ENCODE assay signal across 17 cellular contexts in the genomic region with DNA sequence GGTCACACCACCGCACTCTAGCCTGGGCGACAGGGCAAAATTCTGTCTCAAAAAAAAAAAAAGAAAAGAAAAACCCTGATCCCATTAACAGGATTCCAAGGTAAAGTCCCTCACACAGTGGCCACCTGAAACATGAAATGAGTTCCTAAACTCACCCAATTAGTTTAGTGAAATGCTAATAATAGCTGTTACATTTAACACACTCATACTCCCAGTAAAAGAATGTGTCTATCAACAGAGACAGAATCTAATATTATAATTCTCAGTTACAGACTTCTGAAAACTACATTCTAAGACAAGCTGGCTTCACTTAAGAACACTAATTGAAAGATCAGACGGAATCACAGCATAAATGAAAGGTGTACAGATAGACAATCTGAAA. TPM values are rescaled to one million over a fixed set of nuclear protein-coding genes. Genes with fewer than 3 reads are reported as not detected.
DNase-seq lines count a peak whose midpoint lies in the region; ATAC-seq, FAIRE-seq and TF ChIP-seq lines count a peak whose summit lies in the region.
"Had no signal": no experiment of that assay in that cellular context is flagged by ENCODE, and none has a peak within 500 bp of the region (broad histone marks: within the 10 kb centered on the region; RNA-seq: fewer than 3 reads in every experiment).

No MANE protein-coding gene starts in this region.

- intact Hi-C loops in right cardiac atrium (cut with DNase I): no loop called here
- intact Hi-C loops in dorsolateral prefrontal cortex (cut with DNase I): no loop called here
- intact Hi-C loops in transverse colon (cut with DNase I; ENCODE audit: low total_unique reads): no loop called here
- intact Hi-C loops in kidney (cut with DNase I): no loop called here

- in situ Hi-C loops in transverse colon (cut with MboI; ENCODE audit: low pct_ligation_motif_present in 1 of 4, low pct_unique_long_range_greater_than_20kb in 1 of 4, low sequenced_read_pairs in 3 of 4): no loop called here

- 93% methylated on average over 3 of the region's 3 CpGs for WGBS in right cardiac atrium
- 75 to 88% methylated on average over 3 of the region's 3 CpGs for WGBS in transverse colon (ENCODE audit: low coverage in 1 of 2), 2 donors

- DNase-seq in cardiac muscle cell (ENCODE audit: low read depth in 1 of 2, low spot score in 1 of 2): no peak
- DNase-seq in right cardiac atrium: no peak
- DNase-seq in dorsolateral prefrontal cortex: no peak
- no peak for DNase-seq in transverse colon
- DNase-seq in foreskin keratinocyte: no peak
- DNase-seq in kidney: no peak
- DNase-seq in cortex of kidney (lab: John Stamatoyannopoulos, UW): no peak
- DNase-seq: H9, Kasumi-1, MM.1S, NCI-H1092 treated with DMSO at 0.1 percent for 48 hours, NCI-H2081 treated with DMSO at 0.1 percent for 48 hours, NCI-H510A treated with DMSO at 0.1 percent for 48 hours, PC-9 had no signal

- H3K4me1 ChIP-seq in cardiac muscle cell (ENCODE audit: low read depth) (peaks cover 21% of the 10 kb centered on the region), right cardiac atrium (ENCODE audit: control insufficient read depth, insufficient read depth, low read length) (peaks cover 2% of the 10 kb centered on the region), neuron (ENCODE audit: insufficient read depth, low read length) (peaks cover 62% of the 10 kb centered on the region), transverse colon (peaks cover 0 to 67% (median 26%) of the 10 kb centered on the region in 4 donors), foreskin keratinocyte (peaks cover 12% of the 10 kb centered on the region), kidney (ENCODE audit: control insufficient read depth in 1 of 2, insufficient read depth in 1 of 2, low read depth in 1 of 2, low read length in 2 of 2) (no peaks in the 10 kb centered on the region)

- no peak overlapping the region for H2AFZ ChIP-seq in neuron (ENCODE audit: low read depth, low read length)
- H2AFZ ChIP-seq: PC-9 had no signal

- no peak for TF ChIP-seq EP300 in transverse colon (IDR thresholded peaks at IDR 0.05; ENCODE audit: low read depth)

- no peak for ATAC-seq in right cardiac atrium
- no peak for ATAC-seq in foreskin keratinocyte

- H3K27ac ChIP-seq in cardiac muscle cell (peak overlapping the region; percentile 16), right cardiac atrium (ENCODE audit: low read length) (no peak overlapping the region), dorsolateral prefrontal cortex (peak overlapping the region in 47 of 59 donors; percentile 1 to 95 (median 84)), transverse colon (peak overlapping the region in 3 of 4 donors; percentile 82 to 84 (median 84)), foreskin keratinocyte (no peak overlapping the region), kidney (ENCODE audit: low read depth in 2 of 2, low read length in 2 of 2) (no peak overlapping the region)
- H3K27ac ChIP-seq: BLaER1 treated with 17β-estradiol and CSF1 and Interleukin-3, amounts not matched to agents 10 nM and 100 nM; PC-9 had no signal

- no peak overlapping the region for H3K4me3 ChIP-seq in cardiac muscle cell
- no peak overlapping the region for H3K4me3 ChIP-seq in right cardiac atrium (ENCODE audit: low read length)
- H3K4me3 ChIP-seq in dorsolateral prefrontal cortex: peak overlapping the region in 54 of 59 donors; percentile 22 to 68 (median 46)
- peak overlapping the region; percentile 72 for H3K4me3 ChIP-seq in neuron (ENCODE audit: low read length)
- H3K4me3 ChIP-seq in transverse colon: no peak overlapping the region
- no peak overlapping the region for H3K4me3 ChIP-seq in kidney (ENCODE audit: low read length in 2 of 2)
- H3K4me3 ChIP-seq: BLaER1 treated with 17β-estradiol and CSF1 and Interleukin-3, amounts not matched to agents 10 nM and 100 nM; PC-9 had no signal

- TF ChIP-seq POLR2A in transverse colon (IDR thresholded peaks at IDR 0.05): no peak

- no peak for FAIRE-seq in kidney (lab: Jason Lieb, UNC)
- FAIRE-seq: GM19239 had no signal

- no peak overlapping the region for H3K9ac ChIP-seq in kidney (ENCODE audit: low read length in 2 of 2)
- H3K9ac ChIP-seq: BLaER1 treated with 17β-estradiol and CSF1 and Interleukin-3, amounts not matched to agents 10 nM and 100 nM had no signal

- H3K36me3 ChIP-seq in cardiac muscle cell (no peaks in the 10 kb centered on the region), neuron (ENCODE audit: insufficient read depth, low read length) (peaks cover 42% of the 10 kb centered on the region), transverse colon (peaks cover 0 to under 1% (median 0%) of the 10 kb centered on the region in 4 donors), kidney (ENCODE audit: control insufficient read depth in 1 of 2, insufficient read depth in 2 of 2, low read length in 2 of 2) (peaks cover 8 to 9% of the 10 kb centered on the region in 2 donors)

- TF ChIP-seq CTCF in cardiac muscle cell (IDR thresholded peaks at IDR 0.05; ENCODE audit: low read depth, low read length) (no peak), dorsolateral prefrontal cortex (IDR thresholded peaks at IDR 0.05 in 54 of 56, conservative IDR thresholded peaks at IDR 0.05 in 2 of 56; ENCODE audit: low read depth in 1 of 56, partially characterized antibody in 56 of 56) (no peak), transverse colon (IDR thresholded peaks at IDR 0.05) (no peak), foreskin keratinocyte (conservative IDR thresholded peaks at IDR 0.05) (no peak), kidney (IDR thresholded peaks at IDR 0.05; ENCODE audit: borderline replicate concordance, extremely low read depth, insufficient read depth) (no peak)

- H3K9me3 ChIP-seq in cardiac muscle cell (ENCODE audit: low read depth) (no peaks in the 10 kb centered on the region), right cardiac atrium (ENCODE audit: control insufficient read depth, low read length) (no peaks in the 10 kb centered on the region), neuron (ENCODE audit: low read length) (no peaks in the 10 kb centered on the region), transverse colon (no peaks in the 10 kb centered on the region), kidney (ENCODE audit: control insufficient read depth in 1 of 2, low read length in 2 of 2) (no peaks in the 10 kb centered on the region)
- H3K9me3 ChIP-seq: BLaER1 treated with 17β-estradiol and CSF1 and Interleukin-3, amounts not matched to agents 10 nM and 100 nM had no signal

- H3K27me3 ChIP-seq in cardiac muscle cell: no peaks in the 10 kb centered on the region
- no peaks in the 10 kb centered on the region for H3K27me3 ChIP-seq in right cardiac atrium (ENCODE audit: control insufficient read depth, insufficient read depth)
- no peaks in the 10 kb centered on the region for H3K27me3 ChIP-seq in dorsolateral prefrontal cortex
- no peaks in the 10 kb centered on the region for H3K27me3 ChIP-seq in neuron (ENCODE audit: insufficient read depth, low read length)
- no peaks in the 10 kb centered on the region for H3K27me3 ChIP-seq in transverse colon
- H3K27me3 ChIP-seq in foreskin keratinocyte: no peaks in the 10 kb centered on the region
- H3K27me3 ChIP-seq: BLaER1 treated with 17β-estradiol and CSF1 and Interleukin-3, amounts not matched to agents 10 nM and 100 nM had no signal

RNA-seq across cellular contexts. Expression of gene DUSP16, which starts 44.2 kb away (rescaled TPM):
- total RNA-seq in cardiac muscle cell: 17.3 and 28.1 TPM in 2 replicates
- 5.2 and 5.9 TPM in 2 replicates for polyA plus RNA-seq in cardiac muscle cell
- total RNA-seq in right cardiac atrium: 10 to 100 TPM; 11.1 to 17.2 (median 14.3) TPM
- polyA plus RNA-seq in right cardiac atrium: 4.2 TPM
- 10 to 100 TPM; 12.2 to 57.9 (median 21.4) TPM for total RNA-seq in dorsolateral prefrontal cortex
- total RNA-seq in transverse colon: 10 to 100 TPM; 16.1 to 47.0 (median 40.0) TPM
- 12.4 and 15.0 TPM in 2 replicates for total RNA-seq in foreskin keratinocyte
- polyA plus RNA-seq in foreskin keratinocyte: 3.9 and 4.0 TPM in 2 replicates
- total RNA-seq in kidney: 27.4 TPM
- polyA plus RNA-seq in kidney (ENCODE audit: insufficient read depth, low read depth, low replicate concordance): 6.6 TPM

Comparison
In these comparisons a context has a peak if more than half of its experiments do, and no peak if none do; other contexts are left out.
1. H3K27ac ChIP-seq: peak in cardiac muscle cell (single experiment), dorsolateral prefrontal cortex (47 of 59) and transverse colon (3 of 4); none in right cardiac atrium (single experiment), foreskin keratinocyte (single experiment) and kidney (0 of 2).
2. H3K4me3 ChIP-seq: peak in dorsolateral prefrontal cortex (54 of 59) and neuron (single experiment); none in cardiac muscle cell (single experiment), right cardiac atrium (single experiment), transverse colon (0 of 4) and kidney (0 of 2).